Comparison of ENCODE assay signal across 16 cellular contexts in the genomic region with DNA sequence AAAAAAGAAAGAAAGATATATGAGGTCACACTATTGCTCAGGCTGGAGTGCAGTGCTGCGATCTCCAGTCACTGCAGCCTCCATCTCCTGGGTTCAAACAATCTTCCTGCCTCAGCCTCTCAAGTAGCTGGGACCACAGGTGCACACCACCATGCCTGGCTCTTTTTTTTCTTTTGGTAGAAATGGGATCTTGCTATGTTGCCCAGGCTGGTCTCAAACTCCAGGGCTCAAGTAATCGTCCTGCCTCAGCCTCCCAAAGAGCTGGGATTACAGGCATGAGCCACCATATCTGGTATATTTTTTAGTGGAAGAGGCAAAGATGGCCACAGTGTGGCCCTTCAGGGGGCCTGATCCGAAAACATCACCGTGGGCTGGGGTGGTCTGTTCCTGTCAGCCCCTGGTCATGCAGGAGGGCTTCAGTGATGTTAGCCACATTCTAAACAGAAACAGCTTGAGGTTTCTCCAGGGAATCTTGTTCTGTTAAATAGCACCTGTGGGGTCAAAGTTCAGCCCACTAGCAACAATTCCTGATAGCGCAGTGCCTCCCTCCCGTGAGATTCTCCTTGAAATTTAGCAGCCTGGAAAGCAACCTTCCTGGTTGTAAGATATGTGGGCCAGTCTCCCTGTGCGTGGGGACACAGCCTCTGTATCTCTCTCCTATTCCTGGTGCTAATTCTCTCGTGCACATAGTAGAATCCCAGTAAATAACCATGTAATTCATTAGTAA.
"Had no signal": no experiment of that assay in that cellular context is flagged by ENCODE, and none has a peak within 500 bp of the region (broad histone marks: within the 10 kb centered on the region; RNA-seq: fewer than 3 reads in every experiment).

No MANE protein-coding gene starts in this region.

- H3K4me3 Mint-ChIP-seq: activated CD8-positive, alpha-beta T cell treated with anti-CD3 and anti-CD28 coated beads, Interleukin-2, amount 10 ng/mL, durations not matched to agents 7 days and 5 days; activated naive CD8-positive, alpha-beta T cell treated with anti-CD3 and anti-CD28 coated beads, Interleukin-2, amount 10 ng/mL, durations not matched to agents 7 days and 5 days; mesothelial cell of epicardium; neural progenitor cell; T-helper 17 cell; type B pancreatic cell had no signal

- H3K27ac ChIP-seq: esophagus squamous epithelium, lower lobe of right lung, neural progenitor cell, suprapubic skin had no signal

- H3K4me1 Mint-ChIP-seq: activated naive CD8-positive, alpha-beta T cell treated with anti-CD3 and anti-CD28 coated beads, Interleukin-2, amount 10 ng/mL, durations not matched to agents 7 days and 5 days had no signal

- ATAC-seq: activated CD8-positive, alpha-beta T cell treated with anti-CD3 and anti-CD28 coated beads, Interleukin-2, amount 10 ng/mL, durations not matched to agents 7 days and 5 days; lower lobe of right lung; T-helper 17 cell had no signal

- H3K9me3 Mint-ChIP-seq: activated naive CD8-positive, alpha-beta T cell treated with anti-CD3 and anti-CD28 coated beads, Interleukin-2, amount 10 ng/mL, durations not matched to agents 7 days and 5 days; mesothelial cell of epicardium; type B pancreatic cell had no signal

- H3K27me3 ChIP-seq: esophagus squamous epithelium, neural progenitor cell, suprapubic skin had no signal

- H3K4me1 ChIP-seq: esophagus squamous epithelium, lower lobe of right lung, suprapubic skin had no signal

- H3K4me3 ChIP-seq: esophagus squamous epithelium, lower lobe of right lung, neural progenitor cell, suprapubic skin had no signal

- H3K27ac Mint-ChIP-seq: activated CD8-positive, alpha-beta T cell treated with anti-CD3 and anti-CD28 coated beads, Interleukin-2, amount 10 ng/mL, durations not matched to agents 7 days and 5 days; activated naive CD8-positive, alpha-beta T cell treated with anti-CD3 and anti-CD28 coated beads, Interleukin-2, amount 10 ng/mL, durations not matched to agents 7 days and 5 days; mesothelial cell of epicardium; neural progenitor cell; T-helper 17 cell; type B pancreatic cell had no signal

- H3K36me3 Mint-ChIP-seq: activated naive CD8-positive, alpha-beta T cell treated with anti-CD3 and anti-CD28 coated beads, Interleukin-2, amount 10 ng/mL, durations not matched to agents 7 days and 5 days; mesothelial cell of epicardium; type B pancreatic cell had no signal

- H3K27me3 Mint-ChIP-seq: activated naive CD8-positive, alpha-beta T cell treated with anti-CD3 and anti-CD28 coated beads, Interleukin-2, amount 10 ng/mL, durations not matched to agents 7 days and 5 days; T-helper 17 cell; type B pancreatic cell had no signal

- DNase-seq: activated CD4-positive, alpha-beta T cell treated with anti-CD3 and anti-CD28 coated beads for 48 hours; activated CD8-positive, alpha-beta memory T cell treated with anti-CD3 and anti-CD28 coated beads, Interleukin-2, amount 50 U/mL, for 4 hours; activated CD8-positive, alpha-beta T cell treated with anti-CD3 and anti-CD28 coated beads, Interleukin-2, amount 10 ng/mL, durations not matched to agents 7 days and 5 days; activated naive CD4-positive, alpha-beta T cell; activated naive CD8-positive, alpha-beta T cell treated with anti-CD3 and anti-CD28 coated beads, Interleukin-2, amount 10 ng/mL, durations not matched to agents 7 days and 5 days; anterior cingulate cortex; esophagus squamous epithelium; lower lobe of right lung; retina; stimulated activated CD4-positive, alpha-beta T cell treated with anti-CD3 and anti-CD28 coated beads, Interleukin-4, amount 100 ng/mL, for 24 hours; stimulated activated naive CD4-positive, alpha-beta T cell treated with Interleukin-2 at 50 U/mL for 16 hours; T-helper 17 cell had no signal

- H3K9me3 ChIP-seq: esophagus squamous epithelium, lower lobe of right lung, suprapubic skin had no signal

- H3K36me3 ChIP-seq: esophagus squamous epithelium, lower lobe of right lung, neural progenitor cell, suprapubic skin had no signal
